15 cellular contexts compared by ENCODE assay signal in the genomic region with DNA sequence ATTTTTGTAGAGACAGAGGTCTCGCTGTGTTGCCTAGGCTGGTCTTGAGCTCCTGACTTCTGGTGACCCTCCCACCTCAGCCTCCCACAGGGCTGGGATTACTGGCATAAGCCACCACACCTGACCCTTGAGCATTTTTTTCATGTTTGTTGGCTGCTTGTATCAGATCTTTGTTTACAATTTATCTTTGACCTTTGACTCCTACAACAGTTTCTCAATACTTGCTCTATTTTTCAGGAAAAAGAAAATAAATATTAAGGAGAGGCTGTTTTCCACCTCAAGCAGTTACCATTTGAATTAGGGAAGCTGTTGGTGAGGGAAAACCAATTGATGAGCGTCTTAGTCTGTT.
"Had no signal": no experiment of that assay in that cellular context is flagged by ENCODE, and none has a peak within 500 bp of the region (broad histone marks: within the 10 kb centered on the region; RNA-seq: fewer than 3 reads in every experiment).

No MANE protein-coding gene starts in this region.

- H3K27me3 ChIP-seq: esophagus squamous epithelium, upper lobe of right lung had no signal

- ATAC-seq: activated naive CD4-positive, alpha-beta T cell treated with anti-CD3 and anti-CD28 coated beads, Interleukin-2, amount 50 U/mL, for 72 hours; upper lobe of right lung had no signal

- FAIRE-seq: keratinocyte had no signal

- H3K27ac ChIP-seq: esophagus squamous epithelium, left ventricle myocardium inferior, WERI-Rb-1 had no signal

- DNase-seq: activated CD4-positive, alpha-beta T cell treated with anti-CD3 and anti-CD28 coated beads for 48 hours; amygdala; esophagus squamous epithelium; foreskin melanocyte; head of caudate nucleus; left ventricle myocardium inferior; stimulated activated CD4-positive, alpha-beta T cell treated with anti-CD3 and anti-CD28 coated beads, Interleukin-4, amount 100 ng/mL, for 24 hours; T-helper 1 cell; upper lobe of right lung; WERI-Rb-1 had no signal

- H3K27ac Mint-ChIP-seq: mesothelial cell of epicardium; stimulated activated naive CD8-positive, alpha-beta T cell treated with anti-CD3 and anti-CD28 coated beads, Interleukin-15, Interleukin-2, amounts not matched to agents 100 ng/mL and 50 ng/mL, for 24 hours had no signal

- H3K9me3 Mint-ChIP-seq: activated naive CD4-positive, alpha-beta T cell treated with anti-CD3 and anti-CD28 coated beads, Interleukin-2, amount 50 U/mL, for 72 hours; mesothelial cell of epicardium; neural crest cell; stimulated activated naive CD8-positive, alpha-beta T cell treated with anti-CD3 and anti-CD28 coated beads, Interleukin-15, Interleukin-2, amounts not matched to agents 100 ng/mL and 50 ng/mL, for 24 hours had no signal

- H3K27me3 Mint-ChIP-seq: stimulated activated naive CD8-positive, alpha-beta T cell treated with anti-CD3 and anti-CD28 coated beads, Interleukin-15, Interleukin-2, amounts not matched to agents 100 ng/mL and 50 ng/mL, for 24 hours had no signal

- H3K4me3 ChIP-seq: esophagus squamous epithelium, left ventricle myocardium inferior, upper lobe of right lung had no signal

- H3K4me3 Mint-ChIP-seq: mesothelial cell of epicardium; neural crest cell; stimulated activated naive CD8-positive, alpha-beta T cell treated with anti-CD3 and anti-CD28 coated beads, Interleukin-15, Interleukin-2, amounts not matched to agents 100 ng/mL and 50 ng/mL, for 24 hours had no signal

- H3K9me3 ChIP-seq: esophagus squamous epithelium, left ventricle myocardium inferior, upper lobe of right lung had no signal
